In the genomic region with DNA sequence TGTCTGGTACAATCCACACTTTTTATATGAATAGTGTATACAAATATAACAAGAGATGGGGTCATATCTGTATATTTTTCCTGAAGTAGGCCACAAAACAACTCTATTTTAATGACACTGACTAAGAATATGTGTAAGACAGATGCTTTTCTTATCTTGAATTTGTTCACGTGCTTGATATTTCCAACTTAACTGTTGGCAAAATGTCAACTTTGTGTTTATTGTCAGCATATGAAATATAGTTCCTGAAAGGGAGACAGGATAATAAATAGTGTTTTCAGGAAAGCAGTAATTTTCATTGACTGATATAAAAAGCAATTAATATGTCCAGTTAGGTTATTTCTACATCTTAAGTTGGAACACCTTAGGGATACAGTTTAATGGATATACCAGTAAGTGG, we compare ENCODE assay signal across 24 cellular contexts. TPM values are rescaled to one million over a fixed set of nuclear protein-coding genes. Genes with fewer than 3 reads are reported as not detected.
"Had no signal": no experiment of that assay in that cellular context is flagged by ENCODE, and none has a peak within 500 bp of the region (broad histone marks: within the 10 kb centered on the region; RNA-seq: fewer than 3 reads in every experiment).

No MANE protein-coding gene starts in this region.

- H3K36me3 ChIP-seq: esophagus muscularis mucosa, heart left ventricle, neutrophil, right atrium auricular region, sigmoid colon, tibial nerve, upper lobe of right lung, vagina had no signal

- ATAC-seq: foreskin keratinocyte; heart left ventricle; left colon; mucosa of descending colon; naive thymus-derived CD8-positive, alpha-beta T cell; stimulated activated naive B cell treated with anti-CD40 and anti-IgM and Interleukin-4, amounts not matched to agents 10 μg/mL and 1 μg/mL and 100 μg/mL, for 72 hours; stimulated activated naive CD8-positive, alpha-beta T cell treated with anti-CD3 and anti-CD28 coated beads, Interleukin-15, amount 100 ng/mL, for 72 hours; upper lobe of right lung had no signal

- H3K27ac ChIP-seq: epithelial cell of prostate, esophagus muscularis mucosa, foreskin keratinocyte, heart left ventricle, neutrophil, right atrium auricular region, sigmoid colon, skin epidermis, testis, tibial nerve, upper lobe of right lung, vagina had no signal

- H3K9me3 ChIP-seq: esophagus muscularis mucosa, mucosa of descending colon, neutrophil, right atrium auricular region, testis, tibial nerve, upper lobe of right lung, vagina had no signal

- DNase-seq: cortex of kidney; effector memory CD4-positive, alpha-beta T cell; foreskin keratinocyte; heart left ventricle; hippocampal formation; left colon; mammary epithelial cell; mucosa of descending colon; naive thymus-derived CD8-positive, alpha-beta T cell; posterior cingulate gyrus; sigmoid colon; stimulated activated CD4-positive, alpha-beta T cell treated with anti-CD3 and anti-CD28 coated beads, Interleukin-2, amount 100 ng/mL, for 24 hours; stimulated activated CD4-positive, alpha-beta T cell treated with anti-CD3 and anti-CD28 coated beads, Interleukin-4, amount 100 ng/mL, for 4 hours; stimulated activated naive B cell treated with anti-CD40 and anti-IgM and Interleukin-4, amounts not matched to agents 10 μg/mL and 1 μg/mL and 100 μg/mL, for 72 hours; stimulated activated naive CD8-positive, alpha-beta T cell treated with anti-CD3 and anti-CD28 coated beads, Interleukin-15, amount 100 ng/mL, for 72 hours; testis; upper lobe of right lung had no signal

- H3K4me3 ChIP-seq: esophagus muscularis mucosa, heart left ventricle, mucosa of descending colon, right atrium auricular region, sigmoid colon, skin epidermis, testis, tibial nerve, upper lobe of right lung, vagina had no signal

- H3K27me3 ChIP-seq: esophagus muscularis mucosa, foreskin keratinocyte, heart left ventricle, neutrophil, right atrium auricular region, sigmoid colon, testis, tibial nerve, upper lobe of right lung, vagina had no signal

- H3K4me1 ChIP-seq: esophagus muscularis mucosa, foreskin keratinocyte, right atrium auricular region, sigmoid colon, testis, tibial nerve, upper lobe of right lung, vagina had no signal

RNA-seq across cellular contexts. Expression of a gene that starts 27.8 kb away (rescaled TPM):
- total RNA-seq: foreskin keratinocyte; naive thymus-derived CD8-positive, alpha-beta T cell had no signal
